In genomic region chr4:88196523-88197185, GRCh38 we compare ENCODE assay signal across 23 cellular contexts. TPM values are rescaled to one million over a fixed set of nuclear protein-coding genes. Genes with fewer than 3 reads are reported as not detected.
DNase-seq lines count a peak whose midpoint lies in the region; ATAC-seq and TF ChIP-seq lines count a peak whose summit lies in the region.
"Had no signal": no experiment of that assay in that cellular context is flagged by ENCODE, and none has a peak within 500 bp of the region (broad histone marks: within the 10 kb centered on the region; RNA-seq: fewer than 3 reads in every experiment).

No MANE protein-coding gene starts in this region.

- DNase-seq in ELF-1 (ENCODE audit: low read depth, low spot score) (peak; percentile 68), WTC11 (ENCODE audit: low spot score) (no peak), kidney glomerular epithelial cell (lab: John Stamatoyannopoulos, UW) (peak; percentile 0), head of caudate nucleus (no peak)
- no peak for DNase-seq in effector CD8-positive, alpha-beta T cell (lab: John Stamatoyannopoulos, UW)
- DNase-seq: activated CD4-positive, alpha-beta T cell treated with anti-CD3 and anti-CD28 coated beads, Interleukin-2, amount 50 U/mL, for 1 hour; activated CD8-positive, alpha-beta memory T cell treated with anti-CD3 and anti-CD28 coated beads, Interleukin-2, amount 10 ng/mL, durations not matched to agents 7 days and 5 days; activated naive CD4-positive, alpha-beta T cell treated with anti-CD3 and anti-CD28 coated beads, Interleukin-2, amount 50 U/mL, for 16 hours; effector memory CD4-positive, alpha-beta T cell; glutamatergic neuron; HCEC 1CT; NCI-H146; NCI-H345; SHP77 treated with DMSO at 0.1 percent for 48 hours; uterus had no signal

- intact Hi-C loops in head of caudate nucleus (cut with DNase I), result no loop called here

- no peak for TF ChIP-seq CTCF in 22Rv1 (IDR thresholded peaks at IDR 0.05)
- TF ChIP-seq CTCF in WTC11 (IDR thresholded peaks at IDR 0.05), result no peak

- H3K27ac Mint-ChIP-seq in WTC11, result peak overlapping the region; percentile 75; the same call in 1 of the 2 replicates
- H3K27ac Mint-ChIP-seq: activated CD8-positive, alpha-beta memory T cell treated with anti-CD3 and anti-CD28 coated beads, Interleukin-2, amount 10 ng/mL, durations not matched to agents 7 days and 5 days; activated T-helper 2 cell treated with anti-CD3 and anti-CD28 coated beads, Interferon-gamma antibody, Interleukin-2, Interleukin-4, amounts not matched to agents 10 μg/mL and 5 μg/mL and 100 μg/mL, durations not matched to agents 14 hours and 24 hours and 36 hours; stimulated activated naive CD8-positive, alpha-beta T cell treated with anti-CD3 and anti-CD28 coated beads, Interleukin-15, Interleukin-2, amounts not matched to agents 100 ng/mL and 50 ng/mL, for 24 hours; T-helper 2 cell treated with Interferon-gamma antibody and Interleukin-4, amounts not matched to agents 5 μg/mL and 100 μg/mL, for 36 hours had no signal

- H3K4me3 Mint-ChIP-seq in WTC11, result no peak overlapping the region
- H3K4me3 Mint-ChIP-seq: activated CD8-positive, alpha-beta memory T cell treated with anti-CD3 and anti-CD28 coated beads, Interleukin-2, amount 10 ng/mL, durations not matched to agents 7 days and 5 days; stimulated activated naive CD8-positive, alpha-beta T cell treated with anti-CD3 and anti-CD28 coated beads, Interleukin-15, Interleukin-2, amounts not matched to agents 100 ng/mL and 50 ng/mL, for 24 hours; T-helper 2 cell treated with Interferon-gamma antibody and Interleukin-4, amounts not matched to agents 5 μg/mL and 100 μg/mL, for 36 hours had no signal

- H3K27ac ChIP-seq in 22Rv1, result peak overlapping the region; percentile 35
- H3K27ac ChIP-seq: BLaER1 treated with 17β-estradiol and CSF1 and Interleukin-3, amounts not matched to agents 10 nM and 100 nM; skin epidermis; thoracic aorta; uterus had no signal

- ATAC-seq in WTC11 (no peak), GM19452 (IDR thresholded peaks at IDR 0.05; ENCODE audit: unreplicated experiment) (no peak)
- ATAC-seq: activated CD8-positive, alpha-beta memory T cell treated with anti-CD3 and anti-CD28 coated beads, Interleukin-2, amount 10 ng/mL, durations not matched to agents 7 days and 5 days had no signal

- CTCF ChIA-PET in WTC11 (lab: Charles Lee), result interaction anchor here (0.9 to 2.5 kb wide), 5 partner anchors 15 to 359 kb away, joined by 3 to 5 read pairs (median 4); no protein-coding TSS in a partner anchor

- peaks cover 28% of the 10 kb centered on the region for H3K4me1 Mint-ChIP-seq in WTC11

- H3K36me3 Mint-ChIP-seq in WTC11, result no peaks in the 10 kb centered on the region
- H3K36me3 Mint-ChIP-seq: activated CD8-positive, alpha-beta memory T cell treated with anti-CD3 and anti-CD28 coated beads, Interleukin-2, amount 10 ng/mL, durations not matched to agents 7 days and 5 days had no signal

- H3K27me3 Mint-ChIP-seq in WTC11 (ENCODE audit: low read depth), result no peaks in the 10 kb centered on the region
- H3K27me3 Mint-ChIP-seq: stimulated activated naive CD8-positive, alpha-beta T cell treated with anti-CD3 and anti-CD28 coated beads, Interleukin-15, Interleukin-2, amounts not matched to agents 100 ng/mL and 50 ng/mL, for 24 hours had no signal

- H3K9me3 Mint-ChIP-seq in WTC11, result no peaks in the 10 kb centered on the region
- H3K9me3 Mint-ChIP-seq: activated T-helper 2 cell treated with anti-CD3 and anti-CD28 coated beads, Interferon-gamma antibody, Interleukin-2, Interleukin-4, amounts not matched to agents 10 μg/mL and 5 μg/mL and 100 μg/mL, durations not matched to agents 14 hours and 24 hours and 36 hours; stimulated activated naive CD8-positive, alpha-beta T cell treated with anti-CD3 and anti-CD28 coated beads, Interleukin-15, Interleukin-2, amounts not matched to agents 100 ng/mL and 50 ng/mL, for 24 hours; T-helper 2 cell treated with Interferon-gamma antibody and Interleukin-4, amounts not matched to agents 5 μg/mL and 100 μg/mL, for 36 hours had no signal

- POLR2A ChIA-PET in WTC11 (lab: Charles Lee), result no interaction called here

TF ChIP-seq in WTC11, 78 proteins besides CTCF, POLR2A, EP300 and RAD21:
- no peak for TF ChIP-seq PRRX2 (CRISPR knock-in tag; IDR thresholded peaks at IDR 0.05)
- TF ChIP-seq ARID4B (CRISPR knock-in tag; IDR thresholded peaks at IDR 0.05; ENCODE audit: borderline replicate concordance), result no peak
- TF ChIP-seq AR (CRISPR knock-in tag; IDR thresholded peaks at IDR 0.05), result no peak
- no peak for TF ChIP-seq ZNF263 (CRISPR knock-in tag; IDR thresholded peaks at IDR 0.05; ENCODE audit: low read depth)

RNA-seq across cellular contexts. Expression of gene ABCG2, which starts 38.2 kb away (rescaled TPM):
- 2.1 to 3.8 TPM (median 3.4 TPM) in 3 replicates for total RNA-seq in WTC11 (2021)

Comparison
In these comparisons a context has a peak if more than half of its experiments do, and no peak if none do; other contexts are left out.
1. DNase-seq: peak in ELF-1 (single experiment) and kidney glomerular epithelial cell (single experiment); none in WTC11 (single experiment), head of caudate nucleus (0 of 42) and effector CD8-positive, alpha-beta T cell (single experiment).